In genomic region chr19:9912551-9913236, GRCh38 we compare ENCODE assay signal across 13 cellular contexts. TPM values are rescaled to one million over a fixed set of nuclear protein-coding genes. Genes with fewer than 3 reads are reported as not detected.
A peak's percentile ranks its signal among the peaks of the same experiment; 100 is the strongest.
DNase-seq lines count a peak whose midpoint lies in the region; ATAC-seq, FAIRE-seq and TF ChIP-seq lines count a peak whose summit lies in the region.
"Had no signal": no experiment of that assay in that cellular context is flagged by ENCODE, and none has a peak within 500 bp of the region (broad histone marks: within the 10 kb centered on the region; RNA-seq: fewer than 3 reads in every experiment).

No MANE protein-coding gene starts in this region.

- H3K4me3 ChIP-seq in CD8-positive, alpha-beta memory T cell (ENCODE audit: low read length) = no peak overlapping the region
- H3K4me3 ChIP-seq in HUES48 (ENCODE audit: low read depth, low read length) (peak overlapping the region; percentile 54), H1 (ENCODE audit: extremely low read depth in 1 of 4, insufficient read depth in 2 of 4, low read depth in 3 of 4, low read length in 4 of 4) (peak overlapping the region; percentile 37 to 78 (median 40)), neuronal stem cell (ENCODE audit: low read length in 2 of 2) (peak overlapping the region in 1 of 2 donors; percentile 43), HepG2 (replicated peaks in 1 of 3; ENCODE audit: insufficient read depth in 1 of 3, low read depth in 2 of 3, low read length in 3 of 3) (no peak overlapping the region)

- no peak overlapping the region for H3K18ac ChIP-seq in H1 (ENCODE audit: extremely low read depth, low read length)
- H3K18ac ChIP-seq in neuronal stem cell (ENCODE audit: low read length) = peak overlapping the region; percentile 61

- no peaks in the 10 kb centered on the region for H3K9me3 Mint-ChIP-seq in CD8-positive, alpha-beta memory T cell

- peak overlapping the region; percentile 67 to 84 for H3K4me2 ChIP-seq in H1 (ENCODE audit: insufficient read depth in 1 of 2, low read depth in 2 of 2, low read length in 2 of 2)
- peak overlapping the region; percentile 72 for H3K4me2 ChIP-seq in neuronal stem cell (ENCODE audit: insufficient read depth, low read length, poor library complexity, severe bottlenecking)
- H3K4me2 ChIP-seq in HepG2 (ENCODE audit: low read depth, low read length) = no peak overlapping the region

- H3K27ac Mint-ChIP-seq in CD8-positive, alpha-beta memory T cell = peak overlapping the region in 4 of 8 donors; percentile 4 to 68 (median 30)

- peaks cover 10% of the 10 kb centered on the region; the same call in 1 of the 2 replicates for H3K23me2 ChIP-seq in H1 (ENCODE audit: low read depth, low read length)

- no peak overlapping the region for H2BK120ac ChIP-seq in H1 (replicated peaks; ENCODE audit: low read depth, low read length)
- no peak overlapping the region for H2BK120ac ChIP-seq in neuronal stem cell (ENCODE audit: low read depth, low read length)

- H2BK20ac ChIP-seq in H1 (ENCODE audit: low read length) = no peak overlapping the region

- H3K56ac ChIP-seq in H1 (replicated peaks; ENCODE audit: insufficient read length, low read depth, low read length) = no peak overlapping the region

- H3K4me1 ChIP-seq in CD8-positive, alpha-beta memory T cell (ENCODE audit: insufficient read depth, low read length) = peaks cover 7% of the 10 kb centered on the region
- H3K4me1 ChIP-seq in HUES48 (ENCODE audit: control insufficient read depth, insufficient read depth, low read length) = peaks cover 9% of the 10 kb centered on the region
- peaks cover 0 to 13% (median 5%) of the 10 kb centered on the region in 4 experiments; a peak in 6 of 7 replicates for H3K4me1 ChIP-seq in H1 (replicated peaks in 1 of 4; ENCODE audit: control insufficient read depth in 3 of 4, insufficient read depth in 4 of 4, low read length in 3 of 4)
- peaks cover 3 to 5% of the 10 kb centered on the region in 2 donors for H3K4me1 ChIP-seq in neuronal stem cell (ENCODE audit: control insufficient read depth in 2 of 2, insufficient read depth in 1 of 2, low read depth in 1 of 2, low read length in 2 of 2)
- H3K4me1 ChIP-seq in HepG2 (ENCODE audit: insufficient read depth, low read length) = peaks cover 4% of the 10 kb centered on the region; the same call in 1 of the 2 replicates
- H3K4me1 ChIP-seq: foreskin keratinocyte had no signal

- H2BK5ac ChIP-seq in H1 (ENCODE audit: low read depth, low read length) = no peak overlapping the region
- no peak overlapping the region for H2BK5ac ChIP-seq in neuronal stem cell (ENCODE audit: low read length)

- TF ChIP-seq RAD21 in H1 (IDR thresholded peaks at IDR 0.05 in 1 of 2, conservative IDR thresholded peaks at IDR 0.05 in 1 of 2; ENCODE audit: low read depth in 2 of 2, low read length in 2 of 2) (no peak), HepG2 (CRISPR knock-in tag; IDR thresholded peaks at IDR 0.05) (no peak)

- peak overlapping the region in 4 of 7 donors; percentile 77 to 88 (median 80) for H3K4me3 Mint-ChIP-seq in CD8-positive, alpha-beta memory T cell

- H3K79me1 ChIP-seq in H1 (ENCODE audit: low read depth, low read length) (peaks cover 19% of the 10 kb centered on the region), neuronal stem cell (ENCODE audit: low read depth, low read length) (peaks cover 2% of the 10 kb centered on the region)

- no peaks in the 10 kb centered on the region for H3K36me3 Mint-ChIP-seq in CD8-positive, alpha-beta memory T cell

- no peak for FAIRE-seq in H1 (lab: Jason Lieb, UNC)
- no peak for FAIRE-seq in HepG2 (lab: Jason Lieb, UNC)

- intact Hi-C loops in HepG2 (cut with micrococcal nuclease; ENCODE audit: unreplicated experiment) = no loop called here

- H2BK12ac ChIP-seq in H1 (ENCODE audit: low read depth, low read length) (no peak overlapping the region), neuronal stem cell (ENCODE audit: low read length) (peak overlapping the region; percentile 6)

- no peak overlapping the region for H2BK15ac ChIP-seq in H1 (ENCODE audit: low read length)
- no peak overlapping the region for H2BK15ac ChIP-seq in neuronal stem cell (ENCODE audit: low read length)

- no peaks in the 10 kb centered on the region for H3K27me3 ChIP-seq in CD8-positive, alpha-beta memory T cell (ENCODE audit: insufficient read depth, low read length, poor library complexity, severe bottlenecking)
- H3K27me3 ChIP-seq in HUES48 (ENCODE audit: control insufficient read depth, insufficient read depth, low read length) = peaks cover 9% of the 10 kb centered on the region
- peaks cover 0 to 9% (median 2%) of the 10 kb centered on the region in 4 experiments; a peak in 4 of 7 replicates for H3K27me3 ChIP-seq in H1 (replicated peaks in 1 of 4; ENCODE audit: control insufficient read depth in 3 of 4, extremely low read depth in 1 of 4, insufficient read depth in 3 of 4, low read length in 3 of 4)
- H3K27me3 ChIP-seq in neuronal stem cell (ENCODE audit: control insufficient read depth in 3 of 3, insufficient read depth in 3 of 3, low read depth in 1 of 3, low read length in 3 of 3) = peaks cover 14 to 33% (median 28%) of the 10 kb centered on the region in 3 experiments
- peaks cover 0 to 16% of the 10 kb centered on the region in 2 experiments; a peak in 3 of 5 replicates for H3K27me3 ChIP-seq in HepG2 (ENCODE audit: control insufficient read depth in 1 of 2, insufficient read depth in 2 of 2, low read length in 2 of 2)

- TF ChIP-seq CTCF in H1 (IDR thresholded peaks at IDR 0.05; ENCODE audit: control extremely low read depth in 1 of 3, insufficient read depth in 1 of 3, low read depth in 1 of 3, low read length in 3 of 3) = no peak
- no peak for TF ChIP-seq CTCF in HepG2 (CRISPR knock-in tag; IDR thresholded peaks at IDR 0.05)

- no peaks in the 10 kb centered on the region for H3K9me3 ChIP-seq in CD8-positive, alpha-beta memory T cell (ENCODE audit: low read length)
- H3K9me3 ChIP-seq in HUES48 (ENCODE audit: control insufficient read depth, insufficient read depth, low read length) (no peaks in the 10 kb centered on the region), H1 (ENCODE audit: insufficient read depth in 2 of 2, low read depth in 1 of 2, low read length in 1 of 2) (no peaks in the 10 kb centered on the region), neuronal stem cell (replicated peaks in 1 of 2; ENCODE audit: control insufficient read depth in 2 of 2, insufficient read depth in 1 of 2, low read depth in 1 of 2, low read length in 2 of 2) (no peaks in the 10 kb centered on the region), HepG2 (ENCODE audit: low read length) (no peaks in the 10 kb centered on the region)

- peaks cover 5 to 12% (median 9%) of the 10 kb centered on the region in 3 donors for H3K4me1 Mint-ChIP-seq in CD8-positive, alpha-beta memory T cell

- no peak overlapping the region for H4K91ac ChIP-seq in H1 (replicated peaks; ENCODE audit: insufficient read length, low read length)
- no peak overlapping the region for H4K91ac ChIP-seq in neuronal stem cell (ENCODE audit: low read depth, low read length, poor library complexity)

- no peaks in the 10 kb centered on the region for H3K36me3 ChIP-seq in CD8-positive, alpha-beta memory T cell (ENCODE audit: insufficient read depth, low read length)
- H3K36me3 ChIP-seq in HUES48 (ENCODE audit: control insufficient read depth, insufficient read depth, low read length) (no peaks in the 10 kb centered on the region), H1 (ENCODE audit: control insufficient read depth in 2 of 4, insufficient read depth in 4 of 4, low read length in 3 of 4) (no peaks in the 10 kb centered on the region; a peak in 1 of 8 replicates), neuronal stem cell (replicated peaks in 1 of 2; ENCODE audit: control insufficient read depth in 2 of 2, insufficient read depth in 2 of 2, low read length in 2 of 2) (no peaks in the 10 kb centered on the region), HepG2 (replicated peaks in 1 of 2; ENCODE audit: control insufficient read depth in 1 of 2, insufficient read depth in 2 of 2, low read length in 2 of 2) (no peaks in the 10 kb centered on the region)

- TF ChIP-seq POLR2A in H1 (IDR thresholded peaks at IDR 0.05; ENCODE audit: control extremely low read depth in 1 of 2, low read depth in 2 of 2, low read length in 2 of 2) (no peak), HepG2 (IDR thresholded peaks at IDR 0.05; ENCODE audit: insufficient read depth in 1 of 2, low read depth in 2 of 2, low read length in 2 of 2) (no peak)

- no peak overlapping the region for H3K9ac ChIP-seq in HUES48 (ENCODE audit: low read depth, low read length)
- H3K9ac ChIP-seq in H1 (replicated peaks in 1 of 4; ENCODE audit: extremely low read depth in 1 of 4, low read depth in 3 of 4, low read length in 3 of 4) = no peak overlapping the region; a peak in 1 of 7 replicates
- no peak overlapping the region for H3K9ac ChIP-seq in neuronal stem cell (ENCODE audit: low read depth, low read length, poor library complexity)
- H3K9ac ChIP-seq in HepG2 (ENCODE audit: insufficient read depth, low read depth, low read length) = no peak overlapping the region

- 39% methylated on average over 24 of the region's 24 CpGs; no CpG with 5 or more reads in 1 of the 2 experiments for WGBS in H1 (ENCODE audit: extremely low coverage in 1 of 2, insufficient coverage in 1 of 2, insufficient read length in 1 of 2, insufficient replicate concordance in 2 of 2, low coverage in 1 of 2, low lambda C conversion rate in 2 of 2, missing lambda C conversion rate in 1 of 2), 2 experiments
- WGBS in neuronal stem cell (ENCODE audit: extremely low coverage in 2 of 2, insufficient read length in 2 of 2, insufficient replicate concordance in 1 of 2), 2 donors = no CpG with 5 or more reads among the region's 24 CpGs
- 49% methylated on average over 24 of the region's 24 CpGs for WGBS in HepG2 (ENCODE audit: low lambda C conversion rate)

- H3K79me2 ChIP-seq in H1 (ENCODE audit: control insufficient read depth in 1 of 2, insufficient read depth in 2 of 2, low read length in 2 of 2) = peaks cover 6 to 35% of the 10 kb centered on the region in 2 experiments; a peak in 3 of 4 replicates
- H3K79me2 ChIP-seq in HepG2 (ENCODE audit: insufficient read depth, low read length) = no peaks in the 10 kb centered on the region

- H4K20me1 ChIP-seq in H1 (replicated peaks in 1 of 2; ENCODE audit: control insufficient read depth in 1 of 2, insufficient read depth in 2 of 2, low read length in 2 of 2) (peaks cover 21 to 34% of the 10 kb centered on the region in 2 experiments), HepG2 (ENCODE audit: insufficient read depth, low read length) (no peaks in the 10 kb centered on the region)

- H4K5ac ChIP-seq in H1 (ENCODE audit: insufficient read length, low read depth, low read length) = no peak overlapping the region

- TF ChIP-seq EP300 in H1 (IDR thresholded peaks at IDR 0.05; ENCODE audit: borderline replicate concordance in 1 of 2, low read depth in 2 of 2, low read length in 2 of 2) = no peak
- no peak for TF ChIP-seq EP300 in HepG2 (IDR thresholded peaks at IDR 0.05; ENCODE audit: low read depth in 2 of 2, low read length in 2 of 2)
- no peak for TF ChIP-seq EP300 in HepG2 (CRISPR knock-in tag; IDR thresholded peaks at IDR 0.05; ENCODE audit: borderline replicate concordance)

- in situ Hi-C loops in HepG2 (cut with HindIII; ENCODE audit: extremely low pct_ligation_motif_present, low pct_unique_long_range_greater_than_20kb) = loop anchor here (5.0 kb wide), 1 partner anchor 65 kb away; no protein-coding TSS in a partner anchor

- DNase-seq in CD8-positive, alpha-beta memory T cell = no peak
- no peak for DNase-seq in H1 (ENCODE audit: low read depth in 1 of 2, low spot score in 2 of 2)
- no peak for DNase-seq in neuronal stem cell (ENCODE audit: low spot score)
- DNase-seq in HepG2 (ENCODE audit: low spot score) = no peak
- DNase-seq in NCI-H2081 (lab: John Stamatoyannopoulos, UW) = no peak
- DNase-seq: activated T-cell treated with anti-CD3 and anti-CD28 coated beads, Interleukin-2, amount 50 U/mL, for 48 hours; foreskin keratinocyte; NCI-H2107; T1000 had no signal

- H3K27ac ChIP-seq in CD8-positive, alpha-beta memory T cell (ENCODE audit: low read depth, low read length) = no peak overlapping the region
- H3K27ac ChIP-seq in HUES48 (ENCODE audit: low read depth, low read length) (no peak overlapping the region), H1 (ENCODE audit: low read depth, low read length) (no peak overlapping the region), neuronal stem cell (replicated peaks; ENCODE audit: low read length) (no peak overlapping the region), HepG2 (ENCODE audit: extremely low read length, insufficient read depth, low read length) (no peak overlapping the region)
- H3K27ac ChIP-seq: foreskin keratinocyte had no signal

- ATAC-seq in HepG2 = no peak
- no peak for ATAC-seq in HG03097 (IDR thresholded peaks at IDR 0.05; ENCODE audit: low FRiP score, unreplicated experiment)
- ATAC-seq: foreskin keratinocyte had no signal

- H2AFZ ChIP-seq in H1 (ENCODE audit: low read length) (no peak overlapping the region), neuronal stem cell (ENCODE audit: low read length) (peak overlapping the region; percentile 84), HepG2 (ENCODE audit: low read length) (no peak overlapping the region)

- no TSS peak for BruUV-seq in HepG2 (replicated peaks; lab: Mats Ljungman, UMichigan)

- H3K27me3 Mint-ChIP-seq in CD8-positive, alpha-beta memory T cell = peaks cover 20 to 36% of the 10 kb centered on the region in 2 donors

- H3K14ac ChIP-seq in H1 (ENCODE audit: insufficient read length) (no peak overlapping the region), neuronal stem cell (ENCODE audit: low read length) (no peak overlapping the region)

- H3K23ac ChIP-seq in H1 (ENCODE audit: insufficient read length) = no peak overlapping the region
- no peak overlapping the region for H3K23ac ChIP-seq in neuronal stem cell (ENCODE audit: low read depth, low read length, poor library complexity)

- H3K4ac ChIP-seq in H1 (replicated peaks; ENCODE audit: insufficient read length, low read depth, low read length) (no peak overlapping the region), neuronal stem cell (ENCODE audit: low read length) (no peak overlapping the region)

- POLR2A ChIA-PET in CD8-positive, alpha-beta memory T cell (lab: Charles Lee) = no interaction called here
- POLR2A ChIA-PET in H1 (lab: Charles Lee; ENCODE audit: partially characterized antibody) = interaction anchor here (0.8 to 1.5 kb wide), 9 partner anchors 11 to 66 kb away, joined by 3 to 5 read pairs (median 3); partner anchors contain the start of gene OLFM2
- POLR2A ChIA-PET in HepG2 (lab: Yijun Ruan, JAX) = interaction anchor here (0.5 kb wide), 1 partner anchor 86 kb away, joined by 4 read pairs; no protein-coding TSS in a partner anchor

- no peak overlapping the region for H2AK5ac ChIP-seq in H1 (ENCODE audit: low read depth, low read length)
- peak overlapping the region; percentile 15 for H2AK5ac ChIP-seq in neuronal stem cell (ENCODE audit: low read depth, low read length)

- H4K8ac ChIP-seq in H1 (ENCODE audit: extremely low read depth, insufficient read depth, low read length) = no peak overlapping the region
- no peak overlapping the region for H4K8ac ChIP-seq in neuronal stem cell (ENCODE audit: low read depth, low read length)

- CTCF ChIA-PET in CD8-positive, alpha-beta memory T cell (lab: Charles Lee) = no interaction called here
- CTCF ChIA-PET in H1 (lab: Charles Lee; ENCODE audit: partially characterized antibody) = interaction anchor here (0.9 to 1.5 kb wide), 4 partner anchors 14 to 67 kb away, joined by 3 to 6 read pairs (median 3); no protein-coding TSS in a partner anchor
- CTCF ChIA-PET in HepG2 (lab: Yijun Ruan, JAX; ENCODE audit: low intra/inter-chr PET ratio, low total read pairs) = no interaction called here

RNA-seq across cellular contexts. Expression of gene OLFM2, which starts 23.6 kb away (rescaled TPM):
- under 1 TPM; 0.40 to 0.90 TPM for total RNA-seq in CD8-positive, alpha-beta memory T cell
- 4.6 TPM for polyA plus RNA-seq in CD8-positive, alpha-beta memory T cell
- total RNA-seq in H1 (2021; fragmentation: NEBNext Ultra II Directional; extraction: Animal tissue kit (Norgen Biotek cat#: 25700)) = 68.2 and 72.0 TPM in 2 replicates
- polyA plus RNA-seq in H1 (2011; rRNA removed) = 151 and 238 TPM in 2 replicates
- 133 TPM for polyA plus RNA-seq in H1 (2011; cell fraction: cytosol; rRNA removed)
- polyA plus RNA-seq in H1 (2011; cell fraction: nucleus; rRNA removed) = 130 TPM
- polyA plus RNA-seq in H1 (2012, experiment 1 of 2) = 45.7 to 81.7 TPM (median 69.5 TPM) in 4 replicates
- 69.6 TPM for polyA plus RNA-seq in H1 (2012, experiment 2 of 2)
- 86.9 TPM for polyA plus RNA-seq in H1 (2013, experiment 1 of 2)
- 91.1 TPM for polyA plus RNA-seq in H1 (2013, experiment 2 of 2)
- polyA minus RNA-seq in H1 (2011; rRNA and poly(A)+ RNA removed) = 61.1 and 62.1 TPM in 2 replicates
- 74.7 TPM for polyA minus RNA-seq in H1 (2011; cell fraction: cytosol; rRNA and poly(A)+ RNA removed)
- polyA minus RNA-seq in H1 (2011; cell fraction: nucleus; rRNA and poly(A)+ RNA removed) = 48.8 TPM
- polyA plus RNA-seq in neuronal stem cell (2013, experiment 1 of 2) = 16.6 TPM
- 17.4 TPM for polyA plus RNA-seq in neuronal stem cell (2013, experiment 2 of 2)
- total RNA-seq in HepG2 (2016; rRNA removed; fragmentation: Illumina TruSeq; extraction: Trizol) = 0.11 and 0.20 TPM in 2 replicates
- total RNA-seq in HepG2 (2016; cell fraction: cytosol; rRNA removed; fragmentation: Illumina TruSeq; extraction: Trizol; ENCODE audit: low read depth) = 0.53 TPM in 1 of 2 replicates, not detected in the other
- 0.06 and 0.24 TPM in 2 replicates for total RNA-seq in HepG2 (2016; cell fraction: insoluble cytoplasmic fraction; rRNA removed; fragmentation: Illumina TruSeq; extraction: Trizol)
- 0.31 and 0.37 TPM in 2 replicates for total RNA-seq in HepG2 (2016; cell fraction: membrane; rRNA removed; fragmentation: Illumina TruSeq; extraction: Trizol)
- not detected in 2 replicates for total RNA-seq in HepG2 (2016; cell fraction: nucleus; rRNA removed; fragmentation: Illumina TruSeq; extraction: Trizol)
- 0.51 and 0.63 TPM in 2 replicates for polyA plus RNA-seq in HepG2 (2011; rRNA removed)
- 0.24 and 0.54 TPM in 2 replicates for polyA plus RNA-seq in HepG2 (2011; cell fraction: cytosol; rRNA removed)
- 0.12 TPM in 1 of 2 replicates, not detected in the other for polyA plus RNA-seq in HepG2 (2011; cell fraction: nucleus; rRNA removed)
- polyA plus RNA-seq in HepG2 (2012) = 0.16 and 0.19 TPM in 2 replicates
- polyA plus RNA-seq in HepG2 (2016; cell fraction: cytosol; fragmentation: Illumina TruSeq; extraction: Trizol; ENCODE audit: low read depth) = 0.21 and 0.27 TPM in 2 replicates
- polyA plus RNA-seq in HepG2 (2016; cell fraction: insoluble cytoplasmic fraction; fragmentation: Illumina TruSeq; extraction: Trizol; ENCODE audit: low read depth) = 0.17 TPM in 1 of 2 replicates, not detected in the other
- polyA plus RNA-seq in HepG2 (2016; cell fraction: membrane; fragmentation: Illumina TruSeq; extraction: Trizol; ENCODE audit: low read depth) = 0.53 and 0.72 TPM in 2 replicates
- not detected in 2 replicates for polyA plus RNA-seq in HepG2 (2016; cell fraction: nucleus; fragmentation: Illumina TruSeq; extraction: Trizol; ENCODE audit: insufficient read depth, low read depth)
- polyA minus RNA-seq in HepG2 (2011; rRNA and poly(A)+ RNA removed; ENCODE audit: low replicate concordance) = 0.88 TPM in 1 of 2 replicates, not detected in the other
- 0.30 TPM in 1 of 2 replicates, not detected in the other for polyA minus RNA-seq in HepG2 (2011; cell fraction: cytosol; rRNA and poly(A)+ RNA removed)
- polyA minus RNA-seq in HepG2 (2011; cell fraction: nucleus; rRNA and poly(A)+ RNA removed) = not detected in 2 replicates
- total RNA-seq: LHCN-M2, OCI-LY7 had no signal

Comparison
In these comparisons a context has a peak if more than half of its experiments do, and no peak if none do; other contexts are left out.
1. H3K4me3 ChIP-seq: peak in HUES48 (single experiment) and H1 (4 of 4); none in CD8-positive, alpha-beta memory T cell (single experiment) and HepG2 (0 of 3).
2. RNA of gene OLFM2, which starts 23.6 kb away (total RNA-seq): 68.2 to 72.0 TPM in H1; 0.40 to 0.90 TPM in CD8-positive, alpha-beta memory T cell and 0.06 to 0.53 TPM in HepG2; every median in the first group is over 10 times any median in the second.